Comparison of ENCODE assay signal across 8 cellular contexts in the genomic region with DNA sequence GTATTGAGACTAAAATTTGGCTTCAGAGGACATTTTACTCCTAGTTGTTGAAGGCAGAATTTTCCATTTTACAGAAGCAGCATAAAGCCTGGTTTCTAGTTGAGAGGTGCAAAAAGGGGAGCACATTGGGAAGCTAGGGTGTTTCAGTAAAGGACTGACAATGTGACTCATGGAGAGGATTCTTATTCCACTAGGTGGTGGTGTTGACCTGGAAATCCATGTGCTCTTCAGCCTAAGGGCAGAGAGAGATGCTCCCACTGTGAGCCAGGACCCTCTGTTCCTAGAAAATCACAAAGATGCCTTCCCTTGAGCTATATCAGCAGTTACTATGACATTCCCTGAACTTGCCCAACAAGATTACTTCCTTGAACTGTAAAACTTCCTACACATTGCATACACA.
DNase-seq lines count a peak whose midpoint lies in the region; ATAC-seq, FAIRE-seq and TF ChIP-seq lines count a peak whose summit lies in the region.

No MANE protein-coding gene starts in this region.

- no peak for FAIRE-seq in HTR-8/SVneo (lab: Jason Lieb, UNC)

- intact Hi-C loops in ascending aorta (cut with DNase I) (loop anchor here (5.0 kb wide), 1 partner anchor 267 kb away; no protein-coding TSS in a partner anchor), sciatic nerve (cut with DNase I) (no loop called here)

- no peaks in the 10 kb centered on the region for H3K4me1 ChIP-seq in ascending aorta

- ATAC-seq in HG03097 (IDR thresholded peaks at IDR 0.05; ENCODE audit: low FRiP score, unreplicated experiment) = no peak
- no peak for ATAC-seq in sciatic nerve
- ATAC-seq in GM19452 (IDR thresholded peaks at IDR 0.05; ENCODE audit: unreplicated experiment) = no peak

- peaks cover 0 to 2% of the 10 kb centered on the region in 2 donors for H3K9me3 ChIP-seq in ascending aorta

- TF ChIP-seq CTCF in ascending aorta (IDR thresholded peaks at IDR 0.05) = peak in 2 of 3 experiments; percentile 22 to 49

- no peak overlapping the region for H3K27ac ChIP-seq in ascending aorta

- no peaks in the 10 kb centered on the region for H3K36me3 ChIP-seq in ascending aorta

- H3K27me3 ChIP-seq in ascending aorta = no peaks in the 10 kb centered on the region

- peak; percentile 11 for DNase-seq in GM04504 (ENCODE audit: low read depth)
- DNase-seq in HTR-8/SVneo (ENCODE audit: insufficient read length, low spot score) = peak; percentile 2
- DNase-seq in ascending aorta (ENCODE audit: low spot score in 2 of 2) = no peak
- peak; percentile 40 for DNase-seq in myocyte (ENCODE audit: low read depth)
- no peak for DNase-seq in sciatic nerve (ENCODE audit: low spot score)
- no peak for DNase-seq in SIG-M5 (lab: John Stamatoyannopoulos, UW)

- no peak overlapping the region for H3K4me3 ChIP-seq in ascending aorta

Comparison
In these comparisons a context has a peak if more than half of its experiments do, and no peak if none do; other contexts are left out.
1. DNase-seq: peak in GM04504 (single experiment), HTR-8/SVneo (single experiment) and myocyte (single experiment); none in ascending aorta (0 of 2), sciatic nerve (single experiment) and SIG-M5 (single experiment).